ENCODE assay signal across 1 cellular context in the genomic region with DNA sequence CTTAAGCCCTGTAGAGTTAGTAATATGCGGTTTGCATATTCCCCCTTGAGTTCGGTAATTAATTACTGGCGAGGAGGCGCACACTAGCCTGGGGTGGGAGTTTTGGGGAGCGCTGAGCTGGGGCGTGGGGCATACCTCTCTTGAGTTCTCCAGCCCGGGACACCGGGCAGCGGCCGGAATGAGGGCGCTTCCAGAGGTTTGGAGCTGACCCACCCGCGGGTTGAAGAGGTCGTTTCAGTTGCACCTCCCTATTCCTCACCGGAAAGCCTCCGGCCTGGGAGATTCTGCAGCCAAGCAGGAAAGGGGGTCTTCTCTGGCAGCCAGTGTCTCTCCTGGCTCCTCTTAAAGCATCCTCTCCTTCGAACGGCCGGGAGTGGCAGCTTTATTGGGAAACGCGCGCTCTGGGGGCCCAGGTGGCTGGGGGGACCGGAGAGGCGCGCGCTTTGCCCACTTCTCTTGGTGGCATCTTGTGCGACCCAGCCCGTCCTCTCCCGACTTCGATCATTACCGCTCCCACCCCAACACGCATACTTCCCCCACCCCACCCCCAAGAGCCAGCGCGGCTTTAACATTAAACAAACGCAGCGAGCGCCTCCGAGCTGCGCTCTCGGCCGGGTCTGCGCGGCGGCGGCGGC.
TF ChIP-seq lines count a peak whose summit lies in the region.

No MANE protein-coding gene starts in this region.

TF ChIP-seq in endothelial cell of umbilical vein, 7 proteins besides CTCF, POLR2A, EP300 and RAD21:
- TF ChIP-seq FOS (IDR thresholded peaks at IDR 0.05; ENCODE audit: borderline replicate concordance, insufficient read depth, low read length) (no peak), EZH2 (IDR thresholded peaks at IDR 0.05; ENCODE audit: borderline replicate concordance, low read depth, low read length, severe bottlenecking) (peak; percentile 91)
TF ChIP-seq in endothelial cell of umbilical vein: peak in this region for 1.
